ENCODE assay signal across 10 cellular contexts in genomic region chr16:57713596-57713995, GRCh38. TPM values are rescaled to one million over a fixed set of nuclear protein-coding genes. Genes with fewer than 3 reads are reported as not detected.
"Had no signal": no experiment of that assay in that cellular context is flagged by ENCODE, and none has a peak within 500 bp of the region (broad histone marks: within the 10 kb centered on the region; RNA-seq: fewer than 3 reads in every experiment).

No MANE protein-coding gene starts in this region.

- H3K4me1 ChIP-seq: HAP-1 had no signal

- FAIRE-seq: K562 had no signal

- H3K27ac ChIP-seq: GM23248, HL-60 had no signal

- H3K9me3 ChIP-seq: HAP-1 had no signal

- H3K36me3 ChIP-seq: HAP-1 had no signal

- DNase-seq: GM23248, GOT3, H7, HFFc6, IMR-90 had no signal

- H3K4me3 ChIP-seq: GM23248, HAP-1, K562 had no signal

RNA-seq across cellular contexts. Expression of gene DRC7, which starts 19.0 kb away (rescaled TPM):
- total RNA-seq: GM23248, HFFc6, HT1080, IMR-90 had no signal
- polyA plus RNA-seq: GM23248, IMR-90 had no signal

RNA-seq across cellular contexts. Expression of gene ADGRG3, which starts 45.5 kb away (rescaled TPM):
- total RNA-seq: GM23248, H4, HFFc6, HT1080, IMR-90 had no signal
- polyA plus RNA-seq: GM23248, IMR-90 had no signal
